Comparison of ENCODE assay signal across 1 cellular context in the genomic region with DNA sequence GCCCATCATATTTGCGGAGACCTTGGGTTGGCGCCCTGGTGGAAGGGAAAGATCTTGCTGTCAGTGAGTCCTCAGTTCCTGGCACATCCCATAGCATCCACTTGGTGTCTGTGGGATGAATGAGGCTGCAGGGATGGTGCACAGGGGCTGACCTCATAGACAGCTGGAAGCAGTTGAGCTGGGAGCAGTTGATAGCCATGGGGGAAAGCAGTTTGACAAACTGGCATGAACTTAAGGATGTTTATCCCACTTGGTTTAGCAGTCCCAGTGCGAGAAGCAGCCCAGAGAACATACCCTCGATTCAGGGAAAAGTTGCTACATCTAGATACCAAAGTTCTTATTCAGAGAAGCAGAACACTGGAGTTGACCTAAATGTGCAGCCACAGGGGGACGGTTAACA.
TF ChIP-seq lines count a peak whose summit lies in the region.

No MANE protein-coding gene starts in this region.

TF ChIP-seq in GM23338, 12 proteins besides CTCF, POLR2A, EP300 and RAD21 (continued from another document):
- TF ChIP-seq, protein P1, sequence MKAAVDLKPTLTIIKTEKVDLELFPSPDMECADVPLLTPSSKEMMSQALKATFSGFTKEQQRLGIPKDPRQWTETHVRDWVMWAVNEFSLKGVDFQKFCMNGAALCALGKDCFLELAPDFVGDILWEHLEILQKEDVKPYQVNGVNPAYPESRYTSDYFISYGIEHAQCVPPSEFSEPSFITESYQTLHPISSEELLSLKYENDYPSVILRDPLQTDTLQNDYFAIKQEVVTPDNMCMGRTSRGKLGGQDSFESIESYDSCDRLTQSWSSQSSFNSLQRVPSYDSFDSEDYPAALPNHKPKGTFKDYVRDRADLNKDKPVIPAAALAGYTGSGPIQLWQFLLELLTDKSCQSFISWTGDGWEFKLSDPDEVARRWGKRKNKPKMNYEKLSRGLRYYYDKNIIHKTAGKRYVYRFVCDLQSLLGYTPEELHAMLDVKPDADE (IDR thresholded peaks at IDR 0.05), result no peak
- no peak for TF ChIP-seq STAT1 (IDR thresholded peaks at IDR 0.05; ENCODE audit: unreplicated experiment)
- no peak for TF ChIP-seq EZH2phosphoT487 (IDR thresholded peaks at IDR 0.05; ENCODE audit: unreplicated experiment)
- TF ChIP-seq CREB1 (CRISPR knock-in tag; IDR thresholded peaks at IDR 0.05; ENCODE audit: low read depth), result no peak
- TF ChIP-seq NANOG (IDR thresholded peaks at IDR 0.05; ENCODE audit: borderline replicate concordance), result no peak
- TF ChIP-seq, protein P2, sequence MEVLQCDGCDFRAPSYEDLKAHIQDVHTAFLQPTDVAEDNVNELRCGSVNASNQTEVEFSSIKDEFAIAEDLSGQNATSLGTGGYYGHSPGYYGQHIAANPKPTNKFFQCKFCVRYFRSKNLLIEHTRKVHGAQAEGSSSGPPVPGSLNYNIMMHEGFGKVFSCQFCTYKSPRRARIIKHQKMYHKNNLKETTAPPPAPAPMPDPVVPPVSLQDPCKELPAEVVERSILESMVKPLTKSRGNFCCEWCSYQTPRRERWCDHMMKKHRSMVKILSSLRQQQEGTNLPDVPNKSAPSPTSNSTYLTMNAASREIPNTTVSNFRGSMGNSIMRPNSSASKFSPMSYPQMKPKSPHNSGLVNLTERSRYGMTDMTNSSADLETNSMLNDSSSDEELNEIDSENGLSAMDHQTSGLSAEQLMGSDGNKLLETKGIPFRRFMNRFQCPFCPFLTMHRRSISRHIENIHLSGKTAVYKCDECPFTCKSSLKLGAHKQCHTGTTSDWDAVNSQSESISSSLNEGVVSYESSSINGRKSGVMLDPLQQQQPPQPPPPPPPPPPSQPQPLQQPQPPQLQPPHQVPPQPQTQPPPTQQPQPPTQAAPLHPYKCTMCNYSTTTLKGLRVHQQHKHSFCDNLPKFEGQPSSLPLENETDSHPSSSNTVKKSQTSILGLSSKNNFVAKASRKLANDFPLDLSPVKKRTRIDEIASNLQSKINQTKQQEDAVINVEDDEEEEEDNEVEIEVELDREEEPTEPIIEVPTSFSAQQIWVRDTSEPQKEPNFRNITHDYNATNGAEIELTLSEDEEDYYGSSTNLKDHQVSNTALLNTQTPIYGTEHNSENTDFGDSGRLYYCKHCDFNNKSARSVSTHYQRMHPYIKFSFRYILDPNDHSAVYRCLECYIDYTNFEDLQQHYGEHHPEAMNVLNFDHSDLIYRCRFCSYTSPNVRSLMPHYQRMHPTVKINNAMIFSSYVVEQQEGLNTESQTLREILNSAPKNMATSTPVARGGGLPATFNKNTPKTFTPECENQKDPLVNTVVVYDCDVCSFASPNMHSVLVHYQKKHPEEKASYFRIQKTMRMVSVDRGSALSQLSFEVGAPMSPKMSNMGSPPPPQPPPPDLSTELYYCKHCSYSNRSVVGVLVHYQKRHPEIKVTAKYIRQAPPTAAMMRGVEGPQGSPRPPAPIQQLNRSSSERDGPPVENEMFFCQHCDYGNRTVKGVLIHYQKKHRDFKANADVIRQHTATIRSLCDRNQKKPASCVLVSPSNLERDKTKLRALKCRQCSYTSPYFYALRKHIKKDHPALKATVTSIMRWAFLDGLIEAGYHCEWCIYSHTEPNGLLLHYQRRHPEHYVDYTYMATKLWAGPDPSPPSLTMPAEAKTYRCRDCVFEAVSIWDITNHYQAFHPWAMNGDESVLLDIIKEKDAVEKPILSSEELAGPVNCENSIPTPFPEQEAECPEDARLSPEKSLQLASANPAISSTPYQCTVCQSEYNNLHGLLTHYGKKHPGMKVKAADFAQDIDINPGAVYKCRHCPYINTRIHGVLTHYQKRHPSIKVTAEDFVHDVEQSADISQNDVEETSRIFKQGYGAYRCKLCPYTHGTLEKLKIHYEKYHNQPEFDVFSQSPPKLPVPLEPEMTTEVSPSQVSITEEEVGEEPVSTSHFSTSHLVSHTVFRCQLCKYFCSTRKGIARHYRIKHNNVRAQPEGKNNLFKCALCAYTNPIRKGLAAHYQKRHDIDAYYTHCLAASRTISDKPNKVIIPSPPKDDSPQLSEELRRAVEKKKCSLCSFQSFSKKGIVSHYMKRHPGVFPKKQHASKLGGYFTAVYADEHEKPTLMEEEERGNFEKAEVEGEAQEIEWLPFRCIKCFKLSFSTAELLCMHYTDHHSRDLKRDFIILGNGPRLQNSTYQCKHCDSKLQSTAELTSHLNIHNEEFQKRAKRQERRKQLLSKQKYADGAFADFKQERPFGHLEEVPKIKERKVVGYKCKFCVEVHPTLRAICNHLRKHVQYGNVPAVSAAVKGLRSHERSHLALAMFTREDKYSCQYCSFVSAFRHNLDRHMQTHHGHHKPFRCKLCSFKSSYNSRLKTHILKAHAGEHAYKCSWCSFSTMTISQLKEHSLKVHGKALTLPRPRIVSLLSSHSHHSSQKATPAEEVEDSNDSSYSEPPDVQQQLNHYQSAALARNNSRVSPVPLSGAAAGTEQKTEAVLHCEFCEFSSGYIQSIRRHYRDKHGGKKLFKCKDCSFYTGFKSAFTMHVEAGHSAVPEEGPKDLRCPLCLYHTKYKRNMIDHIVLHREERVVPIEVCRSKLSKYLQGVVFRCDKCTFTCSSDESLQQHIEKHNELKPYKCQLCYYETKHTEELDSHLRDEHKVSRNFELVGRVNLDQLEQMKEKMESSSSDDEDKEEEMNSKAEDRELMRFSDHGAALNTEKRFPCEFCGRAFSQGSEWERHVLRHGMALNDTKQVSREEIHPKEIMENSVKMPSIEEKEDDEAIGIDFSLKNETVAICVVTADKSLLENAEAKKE (CRISPR knock-in tag; IDR thresholded peaks at IDR 0.05), result no peak
- no peak for TF ChIP-seq ZNF114 (CRISPR knock-in tag; IDR thresholded peaks at IDR 0.05)
- TF ChIP-seq POLR2AphosphoS5 (IDR thresholded peaks at IDR 0.05; ENCODE audit: low read depth), result no peak
